11 cellular contexts compared by ENCODE assay signal in genomic region chr4:35151816-35152572, GRCh38.
A peak's percentile ranks its signal among the peaks of the same experiment; 100 is the strongest.
DNase-seq lines count a peak whose midpoint lies in the region; ATAC-seq, FAIRE-seq and TF ChIP-seq lines count a peak whose summit lies in the region.
"Had no signal": no experiment of that assay in that cellular context is flagged by ENCODE, and none has a peak within 500 bp of the region (broad histone marks: within the 10 kb centered on the region; RNA-seq: fewer than 3 reads in every experiment).

No MANE protein-coding gene starts in this region.

- no peaks in the 10 kb centered on the region for H3K9me3 ChIP-seq in A549

- no peak overlapping the region for H3K4me2 ChIP-seq in A549

- TF ChIP-seq POLR2A in A549 (IDR thresholded peaks at IDR 0.05; ENCODE audit: low read length) = no peak

- CTCF ChIA-PET in A549 (lab: Yijun Ruan, JAX) = no interaction called here

- peak; percentile 3 to 29 for DNase-seq in A549 (ENCODE audit: low read depth in 1 of 2, low spot score in 1 of 2)
- DNase-seq in H4 (ENCODE audit: low spot score) = peak; percentile 33
- DNase-seq in NCI-H82 treated with DMSO at 0.1 percent for 48 hours (lab: John Stamatoyannopoulos, UW; ENCODE audit: unreplicated experiment) = peak; percentile 5
- no peak for DNase-seq in epithelial cell of proximal tubule (ENCODE audit: low read depth)
- no peak for DNase-seq in EL
- no peak for DNase-seq in GM19238 (ENCODE audit: insufficient read length, low spot score)
- DNase-seq in foreskin melanocyte = no peak
- DNase-seq: activated CD8-positive, alpha-beta memory T cell treated with anti-CD3 and anti-CD28 coated beads for 24 hours; effector CD4-positive, alpha-beta T cell; naive B cell had no signal

- TF ChIP-seq EP300 in A549 (IDR thresholded peaks at IDR 0.05) = no peak

- TF ChIP-seq RAD21 in A549 (conservative IDR thresholded peaks at IDR 0.05 in 1 of 2, IDR thresholded peaks at IDR 0.05 in 1 of 2) = peak; percentile 48 to 60; a peak in 4 of 5 replicates

- TF ChIP-seq CTCF in A549 (IDR thresholded peaks at IDR 0.05) = peak; percentile 26; the same call in 1 of the 3 replicates
- TF ChIP-seq CTCF in epithelial cell of proximal tubule (conservative IDR thresholded peaks at IDR 0.05; ENCODE audit: low read depth, low read length) = peak; percentile 52

- POLR2A ChIA-PET in A549 (lab: Yijun Ruan, JAX) = no interaction called here

- H3K4me1 ChIP-seq in A549 = no peaks in the 10 kb centered on the region

- no peak overlapping the region for H3K27ac ChIP-seq in A549

- no peak for FAIRE-seq in A549 (lab: Jason Lieb, UNC)

- H3K4me3 ChIP-seq in A549 = no peak overlapping the region
- no peak overlapping the region for H3K4me3 ChIP-seq in epithelial cell of proximal tubule (ENCODE audit: low read depth, low read length)

- 30% methylated on average over 10 of the region's 10 CpGs for WGBS in A549 (ENCODE audit: missing lambda C conversion rate)

- ATAC-seq in A549 = peak in 1 of 2 experiments; percentile 63; a peak in 3 of 6 replicates
- no peak for ATAC-seq in HG02981 (IDR thresholded peaks at IDR 0.05; ENCODE audit: unreplicated experiment)

TF ChIP-seq in A549, 52 proteins besides CTCF, POLR2A, EP300 and RAD21:
- TF ChIP-seq ZNF302 (CRISPR knock-in tag; IDR thresholded peaks at IDR 0.05) = no peak
- no peak for TF ChIP-seq SREBF2 (IDR thresholded peaks at IDR 0.05)
- TF ChIP-seq BHLHE40 (IDR thresholded peaks at IDR 0.05; ENCODE audit: low read depth, low read length) = no peak
- no peak for TF ChIP-seq CHD4 (IDR thresholded peaks at IDR 0.05; ENCODE audit: borderline replicate concordance)
- no peak for TF ChIP-seq FOSL2 (IDR thresholded peaks at IDR 0.05)
- TF ChIP-seq FOSL2 (CRISPR knock-in tag; IDR thresholded peaks at IDR 0.05) = no peak
- TF ChIP-seq MAX (IDR thresholded peaks at IDR 0.05) = no peak
- no peak for TF ChIP-seq CEBPB (IDR thresholded peaks at IDR 0.05)
- no peak for TF ChIP-seq RARB (CRISPR knock-in tag; IDR thresholded peaks at IDR 0.05)
- TF ChIP-seq ESRRA (IDR thresholded peaks at IDR 0.05; ENCODE audit: borderline replicate concordance, low read length) = no peak

Comparison
In these comparisons a context has a peak if more than half of its experiments do, and no peak if none do; other contexts are left out.
1. DNase-seq: peak in A549 (2 of 2), H4 (single experiment) and NCI-H82 treated with DMSO at 0.1 percent for 48 hours (single experiment); none in epithelial cell of proximal tubule (single experiment), EL (single experiment), GM19238 (single experiment) and foreskin melanocyte (single experiment).